In genomic region chr4:41024556-41025491, GRCh38 we compare ENCODE assay signal across 16 cellular contexts.
DNase-seq lines count a peak whose midpoint lies in the region; ATAC-seq and TF ChIP-seq lines count a peak whose summit lies in the region.
"Had no signal": no experiment of that assay in that cellular context is flagged by ENCODE, and none has a peak within 500 bp of the region (broad histone marks: within the 10 kb centered on the region; RNA-seq: fewer than 3 reads in every experiment).

No MANE protein-coding gene starts in this region.

- H3K9me3 Mint-ChIP-seq in HFFc6 (peaks cover 47% of the 10 kb centered on the region), WTC11 (peaks cover 57% of the 10 kb centered on the region)

- H3K4me1 ChIP-seq in BE2C, result no peaks in the 10 kb centered on the region

- CTCF ChIA-PET in WTC11 (lab: Charles Lee), result no interaction called here

- H3K9me3 ChIP-seq in BE2C, result no peaks in the 10 kb centered on the region; the same call in 1 of the 2 replicates
- peaks cover 27% of the 10 kb centered on the region for H3K9me3 ChIP-seq in WERI-Rb-1 (ENCODE audit: severe bottlenecking)

- POLR2A ChIA-PET in WTC11 (lab: Charles Lee), result no interaction called here

- TF ChIP-seq CTCF in BE2C (IDR thresholded peaks at IDR 0.05; ENCODE audit: low read depth, low read length), result no peak
- TF ChIP-seq CTCF in HFFc6 (IDR thresholded peaks at IDR 0.05), result no peak
- no peak for TF ChIP-seq CTCF in WERI-Rb-1 (IDR thresholded peaks at IDR 0.05; ENCODE audit: low read depth, low read length)
- TF ChIP-seq CTCF in fibroblast of villous mesenchyme (IDR thresholded peaks at IDR 0.05; ENCODE audit: insufficient read depth, low read depth, low read length), result no peak
- no peak for TF ChIP-seq CTCF in WTC11 (IDR thresholded peaks at IDR 0.05)

- ATAC-seq in HG02623 (IDR thresholded peaks at IDR 0.05; ENCODE audit: unreplicated experiment) (no peak), WTC11 (no peak)
- ATAC-seq: esophagus mucosa had no signal

- H3K4me3 ChIP-seq in BE2C (ENCODE audit: low read depth, low read length) (no peak overlapping the region), WERI-Rb-1 (ENCODE audit: low read depth, low read length) (no peak overlapping the region), fibroblast of villous mesenchyme (ENCODE audit: low read depth, low read length) (no peak overlapping the region)

- H3K36me3 Mint-ChIP-seq in HFFc6 (ENCODE audit: low read depth) (peaks cover 43% of the 10 kb centered on the region), WTC11 (peaks cover 47% of the 10 kb centered on the region)

- H3K27me3 Mint-ChIP-seq in HFFc6 (ENCODE audit: insufficient read depth), result no peaks in the 10 kb centered on the region
- peaks cover 5% of the 10 kb centered on the region for H3K27me3 Mint-ChIP-seq in WTC11 (ENCODE audit: low read depth)
- H3K27me3 Mint-ChIP-seq: brain had no signal

- H3K27me3 ChIP-seq in BE2C (no peaks in the 10 kb centered on the region), WERI-Rb-1 (ENCODE audit: insufficient read depth, low read depth, severe bottlenecking) (no peaks in the 10 kb centered on the region)

- H3K4me3 Mint-ChIP-seq in HFFc6 (peak overlapping the region; percentile 14; the same call in 1 of the 2 replicates), WTC11 (no peak overlapping the region)
- H3K4me3 Mint-ChIP-seq: brain had no signal

- peak overlapping the region; percentile 80 for H3K27ac ChIP-seq in WERI-Rb-1

- H3K27ac Mint-ChIP-seq in HFFc6 (no peak overlapping the region), WTC11 (no peak overlapping the region)
- H3K27ac Mint-ChIP-seq: brain had no signal

- H3K36me3 ChIP-seq in BE2C (no peaks in the 10 kb centered on the region), WERI-Rb-1 (no peaks in the 10 kb centered on the region)

- H3K4me1 Mint-ChIP-seq in HFFc6 (ENCODE audit: low read depth) (peaks cover 36% of the 10 kb centered on the region), WTC11 (no peaks in the 10 kb centered on the region)
- H3K4me1 Mint-ChIP-seq: brain had no signal

- DNase-seq in BE2C (peak; percentile 8), HFFc6 (no peak), WERI-Rb-1 (peak; percentile 85), fibroblast of villous mesenchyme (ENCODE audit: low read depth) (peak; percentile 41), foreskin melanocyte (no peak), ACHN (no peak), WTC11 (ENCODE audit: low spot score) (no peak)
- DNase-seq: activated CD4-positive, CD25-positive, alpha-beta regulatory T cell; activated effector memory CD4-positive, alpha-beta T cell treated with anti-CD3 and anti-CD28 coated beads, Interleukin-2, amount 50 U/mL, for 16 hours; COR-L47; GF-D8; hippocampal formation; MV-4-11 had no signal

- in situ Hi-C loops in ACHN (cut with HindIII; ENCODE audit: low pct_ligation_motif_present, low pct_unique_long_range_greater_than_20kb, low sequenced_read_pairs), result no loop called here

TF ChIP-seq in WTC11, 78 proteins besides CTCF, POLR2A, EP300 and RAD21:
- TF ChIP-seq ATF6 (CRISPR knock-in tag; IDR thresholded peaks at IDR 0.05), result no peak
- TF ChIP-seq KAT7 (CRISPR knock-in tag; IDR thresholded peaks at IDR 0.05; ENCODE audit: borderline replicate concordance), result no peak
- no peak for TF ChIP-seq TEAD4 (CRISPR knock-in tag; IDR thresholded peaks at IDR 0.05)
- no peak for TF ChIP-seq ELF4 (CRISPR knock-in tag; IDR thresholded peaks at IDR 0.05; ENCODE audit: low read depth)
- no peak for TF ChIP-seq ZNF425 (CRISPR knock-in tag; conservative IDR thresholded peaks at IDR 0.05)
- no peak for TF ChIP-seq RELA (CRISPR knock-in tag; IDR thresholded peaks at IDR 0.05; ENCODE audit: borderline replicate concordance)
- TF ChIP-seq TCF7 (CRISPR knock-in tag; IDR thresholded peaks at IDR 0.05; ENCODE audit: low read depth), result no peak
- no peak for TF ChIP-seq ZNF232 (CRISPR knock-in tag; IDR thresholded peaks at IDR 0.05)

Comparison
In these comparisons a context has a peak if more than half of its experiments do, and no peak if none do; other contexts are left out.
1. DNase-seq: peak in BE2C (single experiment), WERI-Rb-1 (single experiment) and fibroblast of villous mesenchyme (single experiment); none in HFFc6 (single experiment), foreskin melanocyte (single experiment), ACHN (single experiment) and WTC11 (single experiment).